In the genomic region with DNA sequence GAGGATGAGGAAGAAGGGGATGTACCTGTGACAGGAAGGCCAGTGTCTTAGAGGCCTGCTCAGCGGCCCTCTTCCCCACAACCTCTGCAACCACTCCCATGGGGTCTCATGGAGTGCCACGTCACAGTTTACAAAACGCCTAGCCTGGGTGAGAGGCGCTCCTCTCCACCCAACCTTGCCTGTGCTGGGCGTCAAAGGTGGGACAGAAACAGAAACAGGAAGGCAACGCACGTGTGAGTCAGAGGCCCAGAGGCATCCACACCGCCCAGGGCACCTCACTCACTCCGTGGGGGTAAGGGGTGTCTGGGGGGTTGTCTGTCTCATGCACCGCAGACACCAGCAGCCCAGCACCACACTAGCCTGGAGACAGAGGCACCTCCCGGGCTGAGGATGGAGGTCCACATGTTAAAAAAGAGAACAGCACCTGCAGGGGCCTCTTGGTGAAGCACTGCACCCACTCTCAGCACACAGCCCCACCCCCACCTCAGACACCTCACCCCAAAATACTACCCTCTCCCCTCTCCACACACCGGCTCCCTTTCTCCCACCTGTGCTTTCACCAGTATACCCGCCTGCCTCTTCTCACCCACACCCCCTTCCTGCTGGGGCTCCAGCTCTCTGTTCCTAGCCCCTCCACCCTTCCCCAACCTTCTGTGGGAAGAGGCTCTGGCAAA, we compare ENCODE assay signal across 9 cellular contexts. TPM values are rescaled to one million over a fixed set of nuclear protein-coding genes. Genes with fewer than 3 reads are reported as not detected.
A peak's percentile ranks its signal among the peaks of the same experiment; 100 is the strongest.
DNase-seq lines count a peak whose midpoint lies in the region; ATAC-seq and TF ChIP-seq lines count a peak whose summit lies in the region.
"Had no signal": no experiment of that assay in that cellular context is flagged by ENCODE, and none has a peak within 500 bp of the region (broad histone marks: within the 10 kb centered on the region; RNA-seq: fewer than 3 reads in every experiment).

No MANE protein-coding gene starts in this region.

- H3K4me1 ChIP-seq in OCI-LY3 (ENCODE audit: low read length) (peaks cover 20% of the 10 kb centered on the region), aorta (ENCODE audit: control insufficient read depth in 1 of 2, insufficient read depth in 2 of 2, low read length in 2 of 2) (peaks cover 0 to 2% of the 10 kb centered on the region in 2 donors)
- H3K4me1 ChIP-seq: SJCRH30 had no signal

- no peak overlapping the region for H2AFZ ChIP-seq in OCI-LY3 (ENCODE audit: low read depth, low read length)

- peak overlapping the region; percentile 15 for H3K4me2 ChIP-seq in OCI-LY3 (ENCODE audit: low read length)

- intact Hi-C loops in left cardiac atrium (cut with DNase I) (no loop called here), left ventricle myocardium superior (cut with micrococcal nuclease) (no loop called here), aorta (cut with DNase I) (loop anchor here (2.0 to 5.0 kb wide), 2 partner anchors 347 to 348 kb away; no protein-coding TSS in a partner anchor)

- H3K36me3 ChIP-seq in OCI-LY3 (replicated peaks; ENCODE audit: low read depth, low read length) = peaks cover 30% of the 10 kb centered on the region
- peaks cover 0 to 2% of the 10 kb centered on the region in 2 donors for H3K36me3 ChIP-seq in aorta (ENCODE audit: control insufficient read depth in 1 of 2, insufficient read depth in 2 of 2, low read length in 1 of 2)

- 84 to 86% methylated on average over 13 of the region's 13 CpGs for WGBS in aorta, 2 donors

- H3K27me3 ChIP-seq in OCI-LY3 (ENCODE audit: low read depth, low read length) (no peaks in the 10 kb centered on the region), aorta (ENCODE audit: control insufficient read depth in 1 of 2, insufficient read depth in 2 of 2, low read length in 1 of 2) (no peaks in the 10 kb centered on the region)
- H3K27me3 ChIP-seq: SJCRH30 had no signal

- no peak for ATAC-seq in left cardiac atrium
- ATAC-seq in left ventricle myocardium superior = no peak
- ATAC-seq in aorta (ENCODE audit: low FRiP score) = no peak

- peaks cover 3% of the 10 kb centered on the region; the same call in 1 of the 2 replicates for H4K20me1 ChIP-seq in OCI-LY3 (ENCODE audit: insufficient read depth, low read length)

- peak; percentile 15 for DNase-seq in left cardiac atrium
- no peak for DNase-seq in left ventricle myocardium superior
- peak; percentile 45 to 64 for DNase-seq in aorta
- no peak for DNase-seq in KBM-7
- DNase-seq in SKM-1 treated with dmso at 0.1 percent for 144 hours (lab: John Stamatoyannopoulos, UW; ENCODE audit: unreplicated experiment) = no peak
- no peak for DNase-seq in Ammon's horn (ENCODE audit: low spot score)

- H3K27ac ChIP-seq in OCI-LY3 (ENCODE audit: low read length) (peak overlapping the region; percentile 51), cingulate gyrus (ENCODE audit: low read depth, low read length) (peak overlapping the region; percentile 78), aorta (ENCODE audit: low read depth in 1 of 2, low read length in 2 of 2) (no peak overlapping the region)
- H3K27ac ChIP-seq: SJCRH30 had no signal

- H3K9me3 ChIP-seq in OCI-LY3 (ENCODE audit: insufficient read depth, low read length) (no peaks in the 10 kb centered on the region), aorta (ENCODE audit: control insufficient read depth, low read length) (no peaks in the 10 kb centered on the region)
- H3K9me3 ChIP-seq: SJCRH30 had no signal

- no peak for TF ChIP-seq CTCF in OCI-LY3 (IDR thresholded peaks at IDR 0.05; ENCODE audit: low read depth, low read length)

- peaks cover 63% of the 10 kb centered on the region for H3K79me2 ChIP-seq in OCI-LY3 (ENCODE audit: low read length)

- H3K4me3 ChIP-seq in OCI-LY3 (ENCODE audit: low read length) (no peak overlapping the region), aorta (ENCODE audit: low read length in 2 of 2) (no peak overlapping the region)
- H3K4me3 ChIP-seq: SJCRH30 had no signal

- in situ Hi-C loops in KBM-7 (cut with MboI; ENCODE audit: low pct_unique_long_range_greater_than_20kb, low sequenced_read_pairs) = no loop called here

- H3K9ac ChIP-seq in OCI-LY3 (ENCODE audit: low read length) = 0 out of 2 replicates have a peak overlapping the region, but pooled peaks have one; percentile 10

RNA-seq across cellular contexts. Expression of gene CALML4, which starts 4.7 kb away (rescaled TPM):
- total RNA-seq in left cardiac atrium (1 to 10 TPM; 3.7 to 4.3 TPM), left ventricle myocardium superior (0.99 TPM), aorta (1 to 10 TPM; 4.0 to 8.3 TPM)
- 10 to 100 TPM in 1 of 2 donors, 1 to 10 TPM in 1; 3.9 to 29.9 TPM for polyA plus RNA-seq in aorta

RNA-seq across cellular contexts. Expression of gene CLN6, which starts 19.7 kb away (rescaled TPM):
- total RNA-seq in left cardiac atrium = 10 to 100 TPM; 10.7 to 12.3 TPM
- total RNA-seq in left ventricle myocardium superior = 9.9 TPM
- 10 to 100 TPM; 11.3 to 16.8 TPM for total RNA-seq in aorta
- polyA plus RNA-seq in aorta = 1 to 10 TPM; 5.3 to 8.2 TPM

Comparison
In these comparisons a context has a peak if more than half of its experiments do, and no peak if none do; other contexts are left out.
1. DNase-seq: peak in left cardiac atrium (single experiment) and aorta (2 of 2); none in left ventricle myocardium superior (single experiment), KBM-7 (single experiment), SKM-1 treated with dmso at 0.1 percent for 144 hours (single experiment) and Ammon's horn (single experiment).
2. H3K27ac ChIP-seq: peak in OCI-LY3 (single experiment) and cingulate gyrus (single experiment); none in aorta (0 of 2).
3. intact Hi-C loops: an anchor here in aorta (2.0 to 5.0 kb wide); none called in left cardiac atrium and left ventricle myocardium superior.